ENCODE assay signal across 8 cellular contexts in genomic region chr1:13813398-13814012, GRCh38.
A peak's percentile ranks its signal among the peaks of the same experiment; 100 is the strongest.
DNase-seq lines count a peak whose midpoint lies in the region; ATAC-seq, FAIRE-seq and TF ChIP-seq lines count a peak whose summit lies in the region.

No MANE protein-coding gene starts in this region.

- no peak overlapping the region for H3K4me3 ChIP-seq in WI38 (ENCODE audit: low read depth, low read length)
- H3K4me3 ChIP-seq in cardiac fibroblast (replicated peaks in 1 of 2; ENCODE audit: low read depth in 2 of 2, low read length in 2 of 2): no peak overlapping the region
- no peak overlapping the region for H3K4me3 ChIP-seq in tibial nerve

- no peak for TF ChIP-seq EP300 in tibial nerve (IDR thresholded peaks at IDR 0.05)

- FAIRE-seq in GM18507 (lab: Jason Lieb, UNC): peak; percentile 49

- DNase-seq in GM18507 (ENCODE audit: extremely low spot score, insufficient read length, low read depth) (no peak), cardiac fibroblast (ENCODE audit: low read depth in 2 of 2) (peak in 1 of 2 donors; percentile 36), tibial nerve (ENCODE audit: low spot score in 2 of 2) (no peak), cerebellar cortex (ENCODE audit: low spot score) (no peak)
- DNase-seq in naive thymus-derived CD8-positive, alpha-beta T cell: peak; percentile 10 to 76 (median 48)

- POLR2A ChIA-PET in naive thymus-derived CD8-positive, alpha-beta T cell (lab: Charles Lee): no interaction called here

- H3K27me3 Mint-ChIP-seq in naive thymus-derived CD8-positive, alpha-beta T cell: no peaks in the 10 kb centered on the region

- no peaks in the 10 kb centered on the region for H3K9me3 ChIP-seq in tibial nerve

- peaks cover 22 to 44% (median 35%) of the 10 kb centered on the region in 4 donors for H3K4me1 Mint-ChIP-seq in naive thymus-derived CD8-positive, alpha-beta T cell

- no peaks in the 10 kb centered on the region for H3K4me1 ChIP-seq in tibial nerve

- H3K27ac Mint-ChIP-seq in naive thymus-derived CD8-positive, alpha-beta T cell: peak overlapping the region in 2 of 10 donors; percentile 51 to 69

- H3K27me3 ChIP-seq in tibial nerve: no peaks in the 10 kb centered on the region

- 46 to 49% methylated on average over 17 of the region's 17 CpGs for WGBS in tibial nerve, 2 donors

- no peaks in the 10 kb centered on the region for H3K9me3 Mint-ChIP-seq in naive thymus-derived CD8-positive, alpha-beta T cell

- H3K36me3 ChIP-seq in tibial nerve: peaks cover 0 to 33% (median 0%) of the 10 kb centered on the region in 3 donors

- H3K27ac ChIP-seq in tibial nerve: no peak overlapping the region

- no peak for TF ChIP-seq POLR2A in tibial nerve (IDR thresholded peaks at IDR 0.05)

- TF ChIP-seq CTCF in WI38 (IDR thresholded peaks at IDR 0.05; ENCODE audit: low read depth, low read length) (peak; percentile 82), cardiac fibroblast (IDR thresholded peaks at IDR 0.05; ENCODE audit: low read depth, low read length) (peak; percentile 70), tibial nerve (IDR thresholded peaks at IDR 0.05) (peak; percentile 38 to 55 (median 47))

- H3K4me3 Mint-ChIP-seq in naive thymus-derived CD8-positive, alpha-beta T cell: no peak overlapping the region

- H3K36me3 Mint-ChIP-seq in naive thymus-derived CD8-positive, alpha-beta T cell: peaks cover 0 to 23% (median under 1%) of the 10 kb centered on the region in 3 donors

- ATAC-seq in naive thymus-derived CD8-positive, alpha-beta T cell: peak; percentile 39 to 57
- ATAC-seq in GM21526 (IDR thresholded peaks at IDR 0.05; ENCODE audit: low FRiP score, unreplicated experiment) (no peak), HG03469 (IDR thresholded peaks at IDR 0.05; ENCODE audit: unreplicated experiment) (no peak)

Comparison
In these comparisons a context has a peak if more than half of its experiments do, and no peak if none do; other contexts are left out.
1. DNase-seq: peak in naive thymus-derived CD8-positive, alpha-beta T cell (10 of 10); none in GM18507 (single experiment), tibial nerve (0 of 2) and cerebellar cortex (single experiment).
2. ATAC-seq: peak in naive thymus-derived CD8-positive, alpha-beta T cell (2 of 2); none in GM21526 (single experiment) and HG03469 (single experiment).
3. Peak in every context shown above with its lines, with median percentiles within 50 percentile points of each other: CTCF ChIP-seq.